ENCODE assay signal across 13 cellular contexts in the genomic region with DNA sequence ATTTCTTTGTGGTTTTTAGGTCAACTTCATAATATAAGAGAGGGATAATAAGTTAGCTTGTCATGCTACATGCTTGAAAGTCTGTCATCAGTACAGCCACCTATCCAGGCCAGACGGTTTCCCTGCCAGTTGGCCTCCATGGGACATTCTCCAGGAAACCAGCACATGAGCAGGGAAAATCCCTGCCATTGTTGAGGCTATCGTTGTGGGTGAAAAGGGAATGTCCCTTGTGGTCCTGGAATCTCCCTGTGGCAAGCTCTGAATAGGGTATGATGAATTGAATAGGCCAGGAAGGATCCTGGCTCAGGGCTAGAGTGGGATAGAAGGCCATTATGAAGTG. TPM values are rescaled to one million over a fixed set of nuclear protein-coding genes. Genes with fewer than 3 reads are reported as not detected.
DNase-seq lines count a peak whose midpoint lies in the region; ATAC-seq, FAIRE-seq and TF ChIP-seq lines count a peak whose summit lies in the region.
"Had no signal": no experiment of that assay in that cellular context is flagged by ENCODE, and none has a peak within 500 bp of the region (broad histone marks: within the 10 kb centered on the region; RNA-seq: fewer than 3 reads in every experiment).

No MANE protein-coding gene starts in this region.

- H3K18ac ChIP-seq in H1 (ENCODE audit: extremely low read depth, low read length), result no peak overlapping the region
- H3K18ac ChIP-seq in neuronal stem cell (ENCODE audit: low read length), result no peak overlapping the region

- H2AFZ ChIP-seq in PC-3 (ENCODE audit: low read length) (no peak overlapping the region), H1 (ENCODE audit: low read length) (no peak overlapping the region), neuronal stem cell (ENCODE audit: low read length) (peak overlapping the region; percentile 46)

- H3K9ac ChIP-seq in PC-3 (ENCODE audit: low read length) (no peak overlapping the region), H1 (replicated peaks in 1 of 4; ENCODE audit: extremely low read depth in 1 of 4, low read depth in 3 of 4, low read length in 3 of 4) (no peak overlapping the region), neuronal stem cell (ENCODE audit: low read depth, low read length, poor library complexity) (no peak overlapping the region)

- no peak overlapping the region for H3K56ac ChIP-seq in H1 (replicated peaks; ENCODE audit: insufficient read length, low read depth, low read length)

- no peak overlapping the region for H2BK120ac ChIP-seq in H1 (replicated peaks; ENCODE audit: low read depth, low read length)
- no peak overlapping the region for H2BK120ac ChIP-seq in neuronal stem cell (ENCODE audit: low read depth, low read length)

- no peak overlapping the region; the same call in 1 of the 2 replicates for H2AK5ac ChIP-seq in H1 (ENCODE audit: low read depth, low read length)
- no peak overlapping the region for H2AK5ac ChIP-seq in neuronal stem cell (ENCODE audit: low read depth, low read length)

- POLR2A ChIA-PET in PC-3 (lab: Charles Lee; ENCODE audit: unreplicated experiment) (no interaction called here), H1 (lab: Charles Lee; ENCODE audit: partially characterized antibody) (interaction anchor here (0.5 to 2.6 kb wide), 3 partner anchors 12 to 1204 kb away, joined by 3 to 11 read pairs (median 6); partner anchors contain the start of gene F2RL1)

- H3K4ac ChIP-seq in H1 (replicated peaks; ENCODE audit: insufficient read length, low read depth, low read length), result no peak overlapping the region
- H3K4ac ChIP-seq in neuronal stem cell (ENCODE audit: low read length), result no peak overlapping the region

- no peaks in the 10 kb centered on the region; the same call in none of the 2 replicates for H3K79me1 ChIP-seq in H1 (ENCODE audit: low read depth, low read length)
- H3K79me1 ChIP-seq in neuronal stem cell (ENCODE audit: low read depth, low read length), result no peaks in the 10 kb centered on the region

- H2BK15ac ChIP-seq in H1 (ENCODE audit: low read length), result no peak overlapping the region
- no peak overlapping the region for H2BK15ac ChIP-seq in neuronal stem cell (ENCODE audit: low read length)

- peaks cover 3% of the 10 kb centered on the region for H3K4me1 ChIP-seq in PC-3 (ENCODE audit: insufficient read depth, low read length)
- H3K4me1 ChIP-seq in H1 (replicated peaks in 1 of 4; ENCODE audit: control insufficient read depth in 3 of 4, insufficient read depth in 4 of 4, low read length in 3 of 4), result peaks cover 0 to 3% (median 0%) of the 10 kb centered on the region in 4 experiments; a peak in 1 of 7 replicates
- H3K4me1 ChIP-seq in neuronal stem cell (ENCODE audit: control insufficient read depth in 2 of 2, insufficient read depth in 1 of 2, low read depth in 1 of 2, low read length in 2 of 2), result peaks cover 2 to 5% of the 10 kb centered on the region in 2 donors
- H3K4me1 ChIP-seq: Peyer's patch had no signal

- DNase-seq in GM12865 (ENCODE audit: low read depth) (peak; percentile 54), PC-3 (peak; percentile 30), H1 (ENCODE audit: low read depth in 1 of 2, low spot score in 2 of 2) (no peak), neuronal stem cell (ENCODE audit: low spot score) (no peak), RPMI8226 (no peak)
- no peak for DNase-seq in activated naive CD4-positive, alpha-beta T cell treated with Interleukin-2 at 50 U/mL for 16 hours
- DNase-seq: left colon, NCI-H2029, Peyer's patch had no signal

- TF ChIP-seq POLR2A in H1 (IDR thresholded peaks at IDR 0.05; ENCODE audit: control extremely low read depth in 1 of 2, low read depth in 2 of 2, low read length in 2 of 2), result no peak

- H3K23ac ChIP-seq in H1 (ENCODE audit: insufficient read length), result no peak overlapping the region
- no peak overlapping the region for H3K23ac ChIP-seq in neuronal stem cell (ENCODE audit: low read depth, low read length, poor library complexity)

- no peaks in the 10 kb centered on the region for H3K9me3 ChIP-seq in PC-3 (ENCODE audit: low read length)
- no peaks in the 10 kb centered on the region for H3K9me3 ChIP-seq in H1 (ENCODE audit: insufficient read depth in 2 of 2, low read depth in 1 of 2, low read length in 1 of 2)
- H3K9me3 ChIP-seq in neuronal stem cell (replicated peaks in 1 of 2; ENCODE audit: control insufficient read depth in 2 of 2, insufficient read depth in 1 of 2, low read depth in 1 of 2, low read length in 2 of 2), result no peaks in the 10 kb centered on the region
- H3K9me3 ChIP-seq: Peyer's patch had no signal

- TF ChIP-seq EP300 in H1 (IDR thresholded peaks at IDR 0.05; ENCODE audit: borderline replicate concordance in 1 of 2, low read depth in 2 of 2, low read length in 2 of 2), result peak in 1 of 2 experiments; percentile 32; a peak in 1 of 3 replicates

- ATAC-seq in PC-3 (no peak), HG03378 (IDR thresholded peaks at IDR 0.05; ENCODE audit: unreplicated experiment) (no peak), HG03139 (IDR thresholded peaks at IDR 0.05; ENCODE audit: unreplicated experiment) (no peak)
- ATAC-seq: left colon had no signal

- CTCF ChIA-PET in PC-3 (lab: Charles Lee), result no interaction called here
- CTCF ChIA-PET in H1 (lab: Charles Lee; ENCODE audit: partially characterized antibody), result interaction anchor here (1.3 to 1.5 kb wide), 2 partner anchors 25 to 56 kb away, joined by 3 read pairs; no protein-coding TSS in a partner anchor

- H4K5ac ChIP-seq in H1 (ENCODE audit: insufficient read length, low read depth, low read length), result no peak overlapping the region

- no peak overlapping the region for H3K14ac ChIP-seq in H1 (ENCODE audit: insufficient read length)
- no peak overlapping the region for H3K14ac ChIP-seq in neuronal stem cell (ENCODE audit: low read length)

- WGBS in H1 (ENCODE audit: extremely low coverage in 1 of 2, insufficient coverage in 1 of 2, insufficient read length in 1 of 2, insufficient replicate concordance in 2 of 2, low coverage in 1 of 2, low lambda C conversion rate in 2 of 2, missing lambda C conversion rate in 1 of 2), 2 experiments, result 57% methylated on average over 2 of the region's 2 CpGs; no CpG with 5 or more reads in 1 of the 2 experiments
- WGBS in neuronal stem cell (ENCODE audit: extremely low coverage in 2 of 2, insufficient read length in 2 of 2, insufficient replicate concordance in 1 of 2), 2 donors, result no CpG with 5 or more reads among the region's 2 CpGs

- H4K20me1 ChIP-seq in PC-3 (ENCODE audit: low read length) (peaks cover 63% of the 10 kb centered on the region), H1 (replicated peaks in 1 of 2; ENCODE audit: control insufficient read depth in 1 of 2, insufficient read depth in 2 of 2, low read length in 2 of 2) (peaks cover 2 to 7% of the 10 kb centered on the region in 2 experiments)

- intact Hi-C loops in PC-3 (cut with micrococcal nuclease), result no loop called here

- H3K9me2 ChIP-seq in PC-3 (replicated peaks; ENCODE audit: low read length), result no peaks in the 10 kb centered on the region

- H4K8ac ChIP-seq in H1 (ENCODE audit: extremely low read depth, insufficient read depth, low read length) (no peak overlapping the region), neuronal stem cell (ENCODE audit: low read depth, low read length) (no peak overlapping the region)

- H3K4me3 ChIP-seq in GM12865 (ENCODE audit: low read depth, low read length) (no peak overlapping the region), PC-3 (ENCODE audit: low read length) (no peak overlapping the region), H1 (ENCODE audit: extremely low read depth in 1 of 4, insufficient read depth in 2 of 4, low read depth in 3 of 4, low read length in 4 of 4) (no peak overlapping the region), neuronal stem cell (ENCODE audit: low read length in 2 of 2) (no peak overlapping the region)
- H3K4me3 ChIP-seq: Peyer's patch had no signal

- H3K4me2 ChIP-seq in PC-3 (ENCODE audit: low read length) (no peak overlapping the region), H1 (ENCODE audit: insufficient read depth in 1 of 2, low read depth in 2 of 2, low read length in 2 of 2) (no peak overlapping the region), neuronal stem cell (ENCODE audit: insufficient read depth, low read length, poor library complexity, severe bottlenecking) (no peak overlapping the region)

- no TSS peak for BruUV-seq in PC-3 (replicated peaks; lab: Mats Ljungman, UMichigan)

- peak; percentile 85 for FAIRE-seq in H1 (lab: Jason Lieb, UNC)

- no peak for TF ChIP-seq RAD21 in H1 (IDR thresholded peaks at IDR 0.05 in 1 of 2, conservative IDR thresholded peaks at IDR 0.05 in 1 of 2; ENCODE audit: low read depth in 2 of 2, low read length in 2 of 2)

- H2BK5ac ChIP-seq in H1 (ENCODE audit: low read depth, low read length), result peak overlapping the region; percentile 66; the same call in 1 of the 2 replicates
- H2BK5ac ChIP-seq in neuronal stem cell (ENCODE audit: low read length), result no peak overlapping the region

- H2BK12ac ChIP-seq in H1 (ENCODE audit: low read depth, low read length) (no peak overlapping the region), neuronal stem cell (ENCODE audit: low read length) (no peak overlapping the region)

- peaks cover 3% of the 10 kb centered on the region for H3F3A ChIP-seq in PC-3 (ENCODE audit: low read length, unreplicated experiment)

- H3K27ac ChIP-seq in PC-3 (ENCODE audit: low read length) (no peak overlapping the region), H1 (ENCODE audit: low read depth, low read length) (no peak overlapping the region), neuronal stem cell (replicated peaks; ENCODE audit: low read length) (peak overlapping the region; percentile 13)
- H3K27ac ChIP-seq: Peyer's patch had no signal

- TF ChIP-seq CTCF in GM12865 (IDR thresholded peaks at IDR 0.05; ENCODE audit: insufficient read depth, low read depth, low read length, missing control alignments), result no peak
- no peak for TF ChIP-seq CTCF in PC-3 (conservative IDR thresholded peaks at IDR 0.05; ENCODE audit: low read depth, low read length)
- TF ChIP-seq CTCF in H1 (IDR thresholded peaks at IDR 0.05; ENCODE audit: control extremely low read depth in 1 of 3, insufficient read depth in 1 of 3, low read depth in 1 of 3, low read length in 3 of 3), result no peak

- H3K27me3 ChIP-seq in PC-3 (ENCODE audit: low read length) (no peaks in the 10 kb centered on the region), H1 (replicated peaks in 1 of 4; ENCODE audit: control insufficient read depth in 3 of 4, extremely low read depth in 1 of 4, insufficient read depth in 3 of 4, low read length in 3 of 4) (no peaks in the 10 kb centered on the region), neuronal stem cell (ENCODE audit: control insufficient read depth in 3 of 3, insufficient read depth in 3 of 3, low read depth in 1 of 3, low read length in 3 of 3) (no peaks in the 10 kb centered on the region)
- H3K27me3 ChIP-seq: Peyer's patch had no signal

- no peak overlapping the region for H4K91ac ChIP-seq in H1 (replicated peaks; ENCODE audit: insufficient read length, low read length)
- H4K91ac ChIP-seq in neuronal stem cell (ENCODE audit: low read depth, low read length, poor library complexity), result no peak overlapping the region

- H2BK20ac ChIP-seq in H1 (ENCODE audit: low read length), result no peak overlapping the region

- H3K36me3 ChIP-seq in PC-3 (ENCODE audit: low read depth, low read length), result peaks cover 42% of the 10 kb centered on the region
- H3K36me3 ChIP-seq in H1 (ENCODE audit: control insufficient read depth in 2 of 4, insufficient read depth in 4 of 4, low read length in 3 of 4), result peaks cover 5 to 29% (median 14%) of the 10 kb centered on the region in 4 experiments; a peak in 7 of 8 replicates
- H3K36me3 ChIP-seq in neuronal stem cell (replicated peaks in 1 of 2; ENCODE audit: control insufficient read depth in 2 of 2, insufficient read depth in 2 of 2, low read length in 2 of 2), result no peaks in the 10 kb centered on the region

- H3K23me2 ChIP-seq in H1 (ENCODE audit: low read depth, low read length), result no peaks in the 10 kb centered on the region; the same call in 1 of the 2 replicates

- peaks cover 89% of the 10 kb centered on the region for H3K79me2 ChIP-seq in PC-3 (ENCODE audit: low read length)
- peaks cover 0 to 24% of the 10 kb centered on the region in 2 experiments; a peak in 2 of 4 replicates for H3K79me2 ChIP-seq in H1 (ENCODE audit: control insufficient read depth in 1 of 2, insufficient read depth in 2 of 2, low read length in 2 of 2)

RNA-seq across cellular contexts. Expression of gene F2RL1, which starts 12.2 kb away (rescaled TPM):
- total RNA-seq in PC-3 (2014; rRNA removed), result 163 and 167 TPM in 2 replicates
- total RNA-seq in H1 (2021; fragmentation: NEBNext Ultra II Directional; extraction: Animal tissue kit (Norgen Biotek cat#: 25700)), result 23.2 and 23.5 TPM in 2 replicates
- 18.5 and 26.6 TPM in 2 replicates for polyA plus RNA-seq in H1 (2011; rRNA removed)
- 27.9 TPM for polyA plus RNA-seq in H1 (2011; cell fraction: cytosol; rRNA removed)
- polyA plus RNA-seq in H1 (2011; cell fraction: nucleus; rRNA removed), result 13.0 TPM
- 21.7 to 29.2 TPM (median 25.5 TPM) in 4 replicates for polyA plus RNA-seq in H1 (2012, experiment 1 of 2)
- 8.2 TPM for polyA plus RNA-seq in H1 (2012, experiment 2 of 2)
- 35.2 TPM for polyA plus RNA-seq in H1 (2013, experiment 1 of 2)
- 36.8 TPM for polyA plus RNA-seq in H1 (2013, experiment 2 of 2)
- polyA minus RNA-seq in H1 (2011; rRNA and poly(A)+ RNA removed), result 63.7 and 96.8 TPM in 2 replicates
- 16.1 TPM for polyA minus RNA-seq in H1 (2011; cell fraction: cytosol; rRNA and poly(A)+ RNA removed)
- polyA minus RNA-seq in H1 (2011; cell fraction: nucleus; rRNA and poly(A)+ RNA removed), result 14.8 TPM
- 2.7 TPM for polyA plus RNA-seq in neuronal stem cell (2013, experiment 1 of 2)
- 2.9 TPM for polyA plus RNA-seq in neuronal stem cell (2013, experiment 2 of 2)

RNA-seq across cellular contexts. Expression of gene S100Z, which starts 18.7 kb away (rescaled TPM):
- total RNA-seq in PC-3 (2014; rRNA removed), result 0.11 TPM in 1 of 2 replicates, not detected in the other
- 0.30 TPM in 1 of 2 replicates, not detected in the other for total RNA-seq in H1 (2021; fragmentation: NEBNext Ultra II Directional; extraction: Animal tissue kit (Norgen Biotek cat#: 25700))
- polyA plus RNA-seq in H1 (2011; rRNA removed), result not detected in 2 replicates
- polyA plus RNA-seq in H1 (2011; cell fraction: cytosol; rRNA removed), result 0.17 TPM
- not detected for polyA plus RNA-seq in H1 (2011; cell fraction: nucleus; rRNA removed)
- polyA plus RNA-seq in H1 (2012, experiment 1 of 2), result not detected in 4 replicates
- polyA plus RNA-seq in H1 (2012, experiment 2 of 2), result 0.12 TPM
- polyA plus RNA-seq in H1 (2013, experiment 1 of 2), result 0.36 TPM
- polyA plus RNA-seq in H1 (2013, experiment 2 of 2), result 0.31 TPM
- polyA minus RNA-seq in H1 (2011; rRNA and poly(A)+ RNA removed), result not detected in 2 replicates
- polyA minus RNA-seq in H1 (2011; cell fraction: cytosol; rRNA and poly(A)+ RNA removed), result not detected
- not detected for polyA minus RNA-seq in H1 (2011; cell fraction: nucleus; rRNA and poly(A)+ RNA removed)
- not detected for polyA plus RNA-seq in neuronal stem cell (2013, experiment 1 of 2)
- polyA plus RNA-seq in neuronal stem cell (2013, experiment 2 of 2), result not detected
- total RNA-seq: HT-29, ureter had no signal

Comparison
In these comparisons a context has a peak if more than half of its experiments do, and no peak if none do; other contexts are left out.
1. DNase-seq: peak in GM12865 (single experiment) and PC-3 (single experiment); none in H1 (0 of 2), neuronal stem cell (single experiment), RPMI8226 (single experiment) and activated naive CD4-positive, alpha-beta T cell treated with Interleukin-2 at 50 U/mL for 16 hours (single experiment).